Comparison of ENCODE assay signal across 8 cellular contexts in genomic region chr1:174114788-174115448, GRCh38. TPM values are rescaled to one million over a fixed set of nuclear protein-coding genes. Genes with fewer than 3 reads are reported as not detected.
DNase-seq lines count a peak whose midpoint lies in the region; ATAC-seq and TF ChIP-seq lines count a peak whose summit lies in the region.

No MANE protein-coding gene starts in this region.

- in situ Hi-C loops in G401 (cut with HindIII; ENCODE audit: low sequenced_read_pairs), result no loop called here

- CTCF ChIA-PET in A673 (lab: Charles Lee), result interaction anchor here (0.6 to 1.0 kb wide), 3 partner anchors 147 to 1724 kb away, joined by 3 to 8 read pairs (median 3); no protein-coding TSS in a partner anchor
- CTCF ChIA-PET in activated CD4-positive, alpha-beta T cell treated with anti-CD3 and anti-CD28 coated beads, Interleukin-2, amount 10 ng/mL, durations not matched to agents 7 days and 5 days (lab: Charles Lee), result interaction anchor here (1.0 to 1.2 kb wide), 2 partner anchors 12 to 18 kb away, joined by 3 to 4 read pairs; no protein-coding TSS in a partner anchor

- WGBS in heart right ventricle, 2 donors, result 71 to 77% methylated on average over 6 of the region's 6 CpGs

- BruUV-seq in A673 (replicated peaks; lab: Mats Ljungman, UMichigan), result no TSS peak

- peaks cover 9% of the 10 kb centered on the region for H3K27me3 Mint-ChIP-seq in activated CD4-positive, alpha-beta T cell treated with anti-CD3 and anti-CD28 coated beads, Interleukin-2, amount 10 ng/mL, durations not matched to agents 7 days and 5 days

- no peak overlapping the region for H3K4me3 ChIP-seq in A673 (ENCODE audit: low read depth, low read length, poor library complexity, severe bottlenecking)
- H3K4me3 ChIP-seq in heart right ventricle, result no peak overlapping the region

- no peaks in the 10 kb centered on the region for H3K27me3 ChIP-seq in A673 (replicated peaks; ENCODE audit: insufficient read depth, low read depth, low read length, poor library complexity)
- H3K27me3 ChIP-seq in heart right ventricle, result no peaks in the 10 kb centered on the region

- no peak overlapping the region for H3K27ac Mint-ChIP-seq in activated CD4-positive, alpha-beta T cell treated with anti-CD3 and anti-CD28 coated beads, Interleukin-2, amount 10 ng/mL, durations not matched to agents 7 days and 5 days

- H3K4me1 Mint-ChIP-seq in activated CD4-positive, alpha-beta T cell treated with anti-CD3 and anti-CD28 coated beads, Interleukin-2, amount 10 ng/mL, durations not matched to agents 7 days and 5 days, result no peaks in the 10 kb centered on the region

- H3K36me3 ChIP-seq in A673 (ENCODE audit: insufficient read depth, low read length, poor library complexity, severe bottlenecking) (no peaks in the 10 kb centered on the region), heart right ventricle (no peaks in the 10 kb centered on the region)

- peak; percentile 64 for DNase-seq in A673 (ENCODE audit: low spot score)
- peak; percentile 59 for DNase-seq in G401 (ENCODE audit: low spot score)
- peak; percentile 79 for DNase-seq in NCI-H2171 treated with DMSO at 0.1 percent for 48 hours (lab: John Stamatoyannopoulos, UW)
- peak; percentile 32 for DNase-seq in activated CD4-positive, alpha-beta T cell treated with anti-CD3 and anti-CD28 coated beads, Interleukin-2, amount 10 ng/mL, durations not matched to agents 7 days and 5 days
- no peak for DNase-seq in heart right ventricle
- DNase-seq in renal cortical epithelial cell (ENCODE audit: low read depth), result peak; percentile 67

- no peaks in the 10 kb centered on the region for H3K9me3 Mint-ChIP-seq in activated CD4-positive, alpha-beta T cell treated with anti-CD3 and anti-CD28 coated beads, Interleukin-2, amount 10 ng/mL, durations not matched to agents 7 days and 5 days

- POLR2A ChIA-PET in A673 (lab: Charles Lee; ENCODE audit: low non-redundant PET), result no interaction called here
- POLR2A ChIA-PET in activated CD4-positive, alpha-beta T cell treated with anti-CD3 and anti-CD28 coated beads, Interleukin-2, amount 10 ng/mL, durations not matched to agents 7 days and 5 days (lab: Charles Lee), result no interaction called here

- intact Hi-C loops in A673 (cut with micrococcal nuclease; ENCODE audit: unreplicated experiment), result no loop called here
- intact Hi-C loops in heart right ventricle (cut with DNase I), result no loop called here

- TF ChIP-seq CTCF in A673 (conservative IDR thresholded peaks at IDR 0.05; ENCODE audit: low read depth, low read length) (peak; percentile 68), heart right ventricle (IDR thresholded peaks at IDR 0.05) (peak in 8 of 9 donors; percentile 40 to 76 (median 54))

- H3K27ac ChIP-seq in A673 (ENCODE audit: low read depth, low read length, poor library complexity, severe bottlenecking) (no peak overlapping the region), heart right ventricle (no peak overlapping the region)

- no peaks in the 10 kb centered on the region for H3K36me3 Mint-ChIP-seq in activated CD4-positive, alpha-beta T cell treated with anti-CD3 and anti-CD28 coated beads, Interleukin-2, amount 10 ng/mL, durations not matched to agents 7 days and 5 days (ENCODE audit: low read depth)

- ATAC-seq in HG02678 (IDR thresholded peaks at IDR 0.05; ENCODE audit: unreplicated experiment), result peak; percentile 83
- peak in 3 of 8 donors; percentile 39 to 85 (median 58) for ATAC-seq in heart right ventricle
- no peak for ATAC-seq in HG02884 (IDR thresholded peaks at IDR 0.05; ENCODE audit: unreplicated experiment)

- no peak overlapping the region for H3K4me3 Mint-ChIP-seq in activated CD4-positive, alpha-beta T cell treated with anti-CD3 and anti-CD28 coated beads, Interleukin-2, amount 10 ng/mL, durations not matched to agents 7 days and 5 days

- H3K4me1 ChIP-seq in A673 (ENCODE audit: insufficient read depth, low read length, poor library complexity, severe bottlenecking), result no peaks in the 10 kb centered on the region
- H3K4me1 ChIP-seq in heart right ventricle, result peaks cover 0 to 16% (median 5%) of the 10 kb centered on the region in 9 donors

- H3K9me3 ChIP-seq in A673 (ENCODE audit: low read depth, low read length, poor library complexity, severe bottlenecking) (no peaks in the 10 kb centered on the region), heart right ventricle (no peaks in the 10 kb centered on the region)

RNA-seq across cellular contexts. Expression of gene RABGAP1L, which starts 44.4 kb away (rescaled TPM):
- total RNA-seq in A673 (2021), result 19.3 and 20.7 TPM in 2 replicates
- 17.0 and 23.3 TPM in 2 replicates for total RNA-seq in G401 (2014; rRNA removed; shearing (Covaris generic))
- total RNA-seq in activated CD4-positive, alpha-beta T cell treated with anti-CD3 and anti-CD28 coated beads, Interleukin-2, amount 10 ng/mL, durations not matched to agents 7 days and 5 days, result 10 to 100 TPM; 47.4 to 53.3 TPM
- 100 to 1,000 TPM in 6 of 10 donors, 10 to 100 TPM in 4; 57.0 to 167 (median 114) TPM for total RNA-seq in heart right ventricle
- polyA plus RNA-seq in heart right ventricle, result 100 to 1,000 TPM in 1 of 2 donors, 10 to 100 TPM in 1; 13.0 to 104 TPM
- total RNA-seq in renal cortical epithelial cell, result 63.7 and 79.2 TPM in 2 replicates

Comparison
In these comparisons a context has a peak if more than half of its experiments do, and no peak if none do; other contexts are left out.
1. DNase-seq: peak in A673 (single experiment), G401 (single experiment), NCI-H2171 treated with DMSO at 0.1 percent for 48 hours (single experiment), activated CD4-positive, alpha-beta T cell treated with anti-CD3 and anti-CD28 coated beads, Interleukin-2, amount 10 ng/mL, durations not matched to agents 7 days and 5 days (single experiment) and renal cortical epithelial cell (single experiment); none in heart right ventricle (0 of 2).